Comparison of ENCODE assay signal across 8 cellular contexts in genomic region chr3:196837819-196838420, GRCh38. TPM values are rescaled to one million over a fixed set of nuclear protein-coding genes. Genes with fewer than 3 reads are reported as not detected.
DNase-seq lines count a peak whose midpoint lies in the region; ATAC-seq and TF ChIP-seq lines count a peak whose summit lies in the region.

No MANE protein-coding gene starts in this region.

- H3K36me3 ChIP-seq in right atrium auricular region (no peaks in the 10 kb centered on the region), smooth muscle cell (ENCODE audit: low read depth) (no peaks in the 10 kb centered on the region)

- H3K4me2 ChIP-seq in smooth muscle cell, result no peak overlapping the region

- H4K20me1 ChIP-seq in smooth muscle cell (ENCODE audit: low read depth), result no peaks in the 10 kb centered on the region

- peak; percentile 75 for TF ChIP-seq CTCF in LNCaP clone FGC (IDR thresholded peaks at IDR 0.05; ENCODE audit: control insufficient read depth, extremely low read depth, insufficient read depth)
- TF ChIP-seq CTCF in right atrium auricular region (IDR thresholded peaks at IDR 0.05), result peak; percentile 44 to 69
- TF ChIP-seq CTCF in smooth muscle cell (IDR thresholded peaks at IDR 0.05; ENCODE audit: borderline replicate concordance, insufficient read depth, poor library complexity, severe bottlenecking), result peak; percentile 51

- H2AFZ ChIP-seq in smooth muscle cell (ENCODE audit: low read depth), result no peak overlapping the region

- no peak overlapping the region for H3K4me3 ChIP-seq in LNCaP clone FGC (ENCODE audit: low read depth, low read length)
- no peak overlapping the region for H3K4me3 ChIP-seq in right atrium auricular region
- no peak overlapping the region for H3K4me3 ChIP-seq in smooth muscle cell

- 73% methylated on average over 3 of the region's 3 CpGs for WGBS in smooth muscle cell (ENCODE audit: low lambda C conversion rate)

- H3K27me3 ChIP-seq in right atrium auricular region (no peaks in the 10 kb centered on the region), smooth muscle cell (ENCODE audit: low read depth) (no peaks in the 10 kb centered on the region)

- no peaks in the 10 kb centered on the region for H3K9me3 ChIP-seq in right atrium auricular region
- no peaks in the 10 kb centered on the region for H3K9me3 ChIP-seq in smooth muscle cell (replicated peaks; ENCODE audit: low read depth)

- H3F3A ChIP-seq in smooth muscle cell (ENCODE audit: low read depth), result no peaks in the 10 kb centered on the region

- no peaks in the 10 kb centered on the region for H3K79me2 ChIP-seq in smooth muscle cell (ENCODE audit: low read depth)

- DNase-seq in NCI-H2227 (lab: John Stamatoyannopoulos, UW; ENCODE audit: unreplicated experiment) (peak; percentile 51), NCI-H2227 treated with DMSO at 0.1 percent for 48 hours (lab: John Stamatoyannopoulos, UW) (no peak), LNCaP clone FGC (ENCODE audit: low read depth) (peak; percentile 22), SW480 (ENCODE audit: low spot score) (peak; percentile 58), right atrium auricular region (ENCODE audit: low spot score) (no peak), smooth muscle cell (lab: John Stamatoyannopoulos, UW; ENCODE audit: unreplicated experiment) (no peak)
- DNase-seq in activated naive CD8-positive, alpha-beta T cell treated with anti-CD3 and anti-CD28 coated beads, Interleukin-2, amount 50 U/mL, for 16 hours (ENCODE audit: low read depth, low spot score), result peak; percentile 45

- no peak overlapping the region for H3K9ac ChIP-seq in smooth muscle cell (ENCODE audit: low read depth)

- no peak for ATAC-seq in HG02938 (IDR thresholded peaks at IDR 0.05; ENCODE audit: unreplicated experiment)

- H3K4me1 ChIP-seq in right atrium auricular region (no peaks in the 10 kb centered on the region), smooth muscle cell (ENCODE audit: low read depth) (no peaks in the 10 kb centered on the region)

- no peak overlapping the region for H3K27ac ChIP-seq in right atrium auricular region
- H3K27ac ChIP-seq in smooth muscle cell (ENCODE audit: low read depth), result no peak overlapping the region

RNA-seq across cellular contexts. Expression of gene SENP5, which starts 29.8 kb away (rescaled TPM):
- total RNA-seq in right atrium auricular region (10 to 100 TPM; 18.7 to 22.1 TPM), smooth muscle cell (35.0 and 59.2 TPM in 2 replicates)
- polyA plus RNA-seq in smooth muscle cell, result 15.9 and 18.6 TPM in 2 replicates

Comparison
In these comparisons a context has a peak if more than half of its experiments do, and no peak if none do; other contexts are left out.
1. DNase-seq: peak in NCI-H2227 (single experiment), LNCaP clone FGC (single experiment), SW480 (single experiment) and activated naive CD8-positive, alpha-beta T cell treated with anti-CD3 and anti-CD28 coated beads, Interleukin-2, amount 50 U/mL, for 16 hours (single experiment); none in NCI-H2227 treated with DMSO at 0.1 percent for 48 hours (single experiment), right atrium auricular region (single experiment) and smooth muscle cell (single experiment).
2. Peak in every context shown above with its lines, with median percentiles within 50 percentile points of each other: CTCF ChIP-seq.